Comparison of ENCODE assay signal across 11 cellular contexts in the genomic region with DNA sequence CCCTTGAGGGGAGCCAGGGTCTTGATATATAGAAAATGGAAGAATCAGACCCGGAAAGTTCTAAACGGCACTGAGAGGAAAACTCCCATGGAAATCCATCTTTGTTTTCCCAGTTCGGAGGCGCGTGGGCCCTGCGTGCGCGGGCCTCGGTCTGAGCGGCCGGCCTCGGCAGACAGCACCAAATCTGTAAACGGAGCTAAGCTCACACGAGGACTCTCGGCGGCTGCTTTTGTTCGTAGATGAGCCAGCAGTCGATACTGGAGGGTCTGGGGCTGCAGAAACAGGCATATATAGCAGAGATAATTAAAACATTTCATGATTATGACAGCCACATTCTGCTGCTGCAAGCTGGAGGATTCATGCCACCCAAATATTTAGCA.
A peak's percentile ranks its signal among the peaks of the same experiment; 100 is the strongest.
DNase-seq lines count a peak whose midpoint lies in the region; ATAC-seq, FAIRE-seq and TF ChIP-seq lines count a peak whose summit lies in the region.
"Had no signal": no experiment of that assay in that cellular context is flagged by ENCODE, and none has a peak within 500 bp of the region (broad histone marks: within the 10 kb centered on the region; RNA-seq: fewer than 3 reads in every experiment).

No MANE protein-coding gene starts in this region.

- H3K9ac ChIP-seq in astrocyte (ENCODE audit: low read length) (peak overlapping the region; percentile 96), skeletal muscle tissue (ENCODE audit: low read depth in 1 of 3, low read length in 3 of 3) (peak overlapping the region; percentile 91 to 100 (median 94))

- H4K20me1 ChIP-seq in astrocyte (ENCODE audit: insufficient read depth, low read length): peaks cover 79% of the 10 kb centered on the region

- no peak for ATAC-seq in left ventricle myocardium superior
- no peak for ATAC-seq in GM18873 (IDR thresholded peaks at IDR 0.05; ENCODE audit: low FRiP score, unreplicated experiment)
- ATAC-seq in HG02870 (IDR thresholded peaks at IDR 0.05; ENCODE audit: unreplicated experiment): no peak

- H3K4me3 ChIP-seq in astrocyte (ENCODE audit: insufficient read depth, low read depth, low read length): peak overlapping the region; percentile 99
- H3K4me3 ChIP-seq in skeletal muscle tissue (ENCODE audit: low read length in 3 of 3): peak overlapping the region; percentile 46 to 81 (median 75)

- intact Hi-C loops in left ventricle myocardium superior (cut with micrococcal nuclease): no loop called here

- H3K27ac Mint-ChIP-seq in astrocyte (ENCODE audit: unreplicated experiment): no peak overlapping the region
- H3K27ac Mint-ChIP-seq: dendritic cell treated with granulocyte-macrophage colony-stimulating factor and Interleukin-4, amounts not matched to agents 40 ng/mL and 50 ng/mL, for 4 days had no signal

- no peaks in the 10 kb centered on the region for H3K36me3 Mint-ChIP-seq in astrocyte (ENCODE audit: low read depth, unreplicated experiment)

- H3K36me3 ChIP-seq in astrocyte (ENCODE audit: insufficient read depth, low read length) (peaks cover 24% of the 10 kb centered on the region), skeletal muscle tissue (ENCODE audit: control insufficient read depth in 3 of 3, insufficient read depth in 3 of 3, low read length in 3 of 3) (peaks cover 2 to 11% (median 5%) of the 10 kb centered on the region in 3 donors)

- peaks cover 3% of the 10 kb centered on the region for H3K4me1 Mint-ChIP-seq in astrocyte (ENCODE audit: low read depth, unreplicated experiment)

- no peak for FAIRE-seq in astrocyte (lab: Jason Lieb, UNC)
- FAIRE-seq: GM19239 had no signal

- no peak overlapping the region for H3K4me3 Mint-ChIP-seq in astrocyte (ENCODE audit: unreplicated experiment)
- H3K4me3 Mint-ChIP-seq: dendritic cell treated with granulocyte-macrophage colony-stimulating factor and Interleukin-4, amounts not matched to agents 40 ng/mL and 50 ng/mL, for 4 days had no signal

- H3K27ac ChIP-seq in astrocyte (ENCODE audit: low read depth, low read length): peak overlapping the region; percentile 90
- peak overlapping the region; percentile 96 for H3K27ac ChIP-seq in skeletal muscle tissue (ENCODE audit: low read depth, low read length)

- H3K79me2 ChIP-seq in astrocyte (ENCODE audit: insufficient read depth, low read length): peaks cover 100% of the 10 kb centered on the region

- peak; percentile 51 for DNase-seq in ELR (ENCODE audit: low read depth)
- DNase-seq in astrocyte (ENCODE audit: low read depth): no peak
- peak; percentile 48 for DNase-seq in left ventricle myocardium superior
- no peak for DNase-seq in D341Med (ENCODE audit: low spot score)
- DNase-seq in Ammon's horn (ENCODE audit: low spot score): no peak
- DNase-seq: stimulated activated CD4-positive, alpha-beta T cell treated with anti-CD3 and anti-CD28 coated beads, Interleukin-4, amount 100 ng/mL, for 24 hours had no signal

- H3K27me3 ChIP-seq in astrocyte (ENCODE audit: insufficient read depth, low read length) (no peaks in the 10 kb centered on the region), skeletal muscle tissue (ENCODE audit: control insufficient read depth in 3 of 3, insufficient read depth in 3 of 3, low read length in 3 of 3) (no peaks in the 10 kb centered on the region)

- H3K9me3 Mint-ChIP-seq in astrocyte (ENCODE audit: unreplicated experiment): no peaks in the 10 kb centered on the region
- H3K9me3 Mint-ChIP-seq: dendritic cell treated with granulocyte-macrophage colony-stimulating factor and Interleukin-4, amounts not matched to agents 40 ng/mL and 50 ng/mL, for 4 days had no signal

- H3K4me1 ChIP-seq in astrocyte (ENCODE audit: insufficient read depth, low read length) (peaks cover 65% of the 10 kb centered on the region), skeletal muscle tissue (ENCODE audit: control insufficient read depth in 3 of 3, insufficient read depth in 3 of 3, low read length in 3 of 3) (peaks cover 83 to 86% (median 84%) of the 10 kb centered on the region in 3 donors)

- H3K9me3 ChIP-seq in astrocyte (ENCODE audit: insufficient read depth, low read depth, low read length): no peaks in the 10 kb centered on the region
- no peaks in the 10 kb centered on the region for H3K9me3 ChIP-seq in skeletal muscle tissue (ENCODE audit: control insufficient read depth in 3 of 3, low read length in 3 of 3)

- no peak overlapping the region for H2AFZ ChIP-seq in astrocyte (ENCODE audit: low read depth, low read length)

- peaks cover 26% of the 10 kb centered on the region for H3K27me3 Mint-ChIP-seq in astrocyte (ENCODE audit: low read depth, unreplicated experiment)
- H3K27me3 Mint-ChIP-seq: dendritic cell treated with granulocyte-macrophage colony-stimulating factor and Interleukin-4, amounts not matched to agents 40 ng/mL and 50 ng/mL, for 4 days had no signal

- peak overlapping the region; percentile 94 for H3K4me2 ChIP-seq in astrocyte (ENCODE audit: low read length)

- TF ChIP-seq CTCF in astrocyte (IDR thresholded peaks at IDR 0.05; ENCODE audit: insufficient read depth, low read depth, low read length): no peak

Comparison
In these comparisons a context has a peak if more than half of its experiments do, and no peak if none do; other contexts are left out.
1. DNase-seq: peak in ELR (single experiment) and left ventricle myocardium superior (single experiment); none in astrocyte (single experiment), D341Med (single experiment) and Ammon's horn (single experiment).